ENCODE assay signal across 22 cellular contexts in the genomic region with DNA sequence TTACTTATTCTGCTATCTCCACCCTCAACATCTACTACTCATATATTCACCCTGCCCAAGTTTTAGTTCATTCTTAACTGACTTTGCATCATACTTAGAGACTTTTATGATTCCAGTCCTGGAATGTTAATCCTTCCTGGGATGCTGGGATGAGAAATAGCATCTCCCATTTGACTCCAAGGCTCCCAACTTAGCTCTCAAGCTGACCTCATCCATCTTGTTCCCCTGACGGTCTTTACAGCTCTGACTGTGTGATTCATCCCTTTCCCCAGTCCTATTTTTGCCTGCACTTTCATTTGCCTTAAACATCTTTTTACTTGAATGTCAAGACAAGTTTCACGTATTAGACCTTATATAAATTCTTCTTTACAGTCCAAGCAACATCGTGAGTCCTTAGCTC.
"Had no signal": no experiment of that assay in that cellular context is flagged by ENCODE, and none has a peak within 500 bp of the region (broad histone marks: within the 10 kb centered on the region; RNA-seq: fewer than 3 reads in every experiment).

No MANE protein-coding gene starts in this region.

- DNase-seq: activated CD4-positive, alpha-beta T cell treated with anti-CD3 and anti-CD28 coated beads, Interleukin-2, amount 10 ng/mL, durations not matched to agents 24 days and 14 days; activated CD8-positive, alpha-beta memory T cell treated with anti-CD3 and anti-CD28 coated beads, Interleukin-2, amount 50 U/mL, for 4 hours; activated CD8-positive, alpha-beta T cell treated with anti-CD3 and anti-CD28 coated beads, Interleukin-2, amount 10 ng/mL, durations not matched to agents 7 days and 5 days; activated gamma-delta T cell; activated T-cell treated with anti-CD3 and anti-CD28 coated beads, Interleukin-2, amount 50 U/mL, for 48 hours; amygdala; central memory CD4-positive, alpha-beta T cell; colonic mucosa; gastrocnemius medialis; heart right ventricle; left lung; mammary epithelial cell; mucosa of descending colon; natural killer cell; posterior cingulate gyrus; retina; small intestine; stimulated activated CD4-positive, alpha-beta T cell treated with anti-CD3 and anti-CD28 coated beads, Interleukin-4, amount 100 ng/mL, for 24 hours; stimulated activated naive CD4-positive, alpha-beta T cell; substantia nigra; T-helper 17 cell; transverse colon had no signal

- H3K4me3 ChIP-seq: colonic mucosa, gastrocnemius medialis, heart right ventricle, left lung, mucosa of descending colon, transverse colon had no signal

- H3K27ac ChIP-seq: colonic mucosa, gastrocnemius medialis, heart right ventricle, left lung, transverse colon had no signal

- H3K9me3 ChIP-seq: colonic mucosa, gastrocnemius medialis, left lung, mucosa of descending colon, transverse colon had no signal

- H3K4me1 ChIP-seq: colonic mucosa, gastrocnemius medialis, heart right ventricle, transverse colon had no signal

- H3K36me3 ChIP-seq: colonic mucosa, gastrocnemius medialis, heart right ventricle, left lung, transverse colon had no signal

- H3K27me3 ChIP-seq: colonic mucosa, gastrocnemius medialis, heart right ventricle, left lung, transverse colon had no signal
